10 cellular contexts compared by ENCODE assay signal in the genomic region with DNA sequence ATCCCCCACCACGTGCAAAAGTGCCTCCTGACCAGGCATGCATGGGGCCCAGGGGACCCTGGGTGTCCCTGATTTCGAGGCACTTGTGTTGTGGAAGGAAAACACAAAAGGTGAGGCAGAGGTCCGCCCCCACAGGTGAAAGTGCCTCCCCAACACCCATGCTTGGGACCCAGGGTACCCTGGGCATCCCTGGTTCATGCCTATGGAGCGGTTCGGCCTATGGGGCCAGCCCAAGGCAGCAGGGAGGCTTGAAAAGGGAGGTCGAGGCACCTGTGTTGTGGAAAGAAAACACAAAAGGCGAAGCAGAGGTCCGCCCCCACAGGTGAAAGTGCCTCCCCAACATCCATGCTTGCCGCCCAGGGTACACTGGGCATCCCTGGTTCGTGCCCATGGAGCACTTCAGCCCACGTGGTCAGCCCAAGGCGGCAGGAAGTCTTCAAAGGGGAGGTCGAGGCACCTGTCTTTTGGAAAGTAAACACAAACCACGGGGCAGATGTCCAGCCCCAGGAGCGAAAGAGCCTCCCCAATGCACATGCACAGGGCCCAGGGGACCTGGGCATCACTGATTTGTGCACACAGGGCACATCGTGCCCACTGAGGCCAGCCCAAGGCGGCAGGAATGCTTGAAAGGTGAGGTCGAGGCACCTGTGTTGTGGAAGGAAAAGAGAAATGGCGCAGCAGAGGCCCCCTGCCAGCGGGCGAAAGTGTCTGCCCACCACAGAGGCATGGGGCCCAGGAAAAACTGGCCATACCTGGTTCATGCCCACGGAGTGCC.
DNase-seq lines count a peak whose midpoint lies in the region; ATAC-seq and TF ChIP-seq lines count a peak whose summit lies in the region.
"Had no signal": no experiment of that assay in that cellular context is flagged by ENCODE, and none has a peak within 500 bp of the region (broad histone marks: within the 10 kb centered on the region; RNA-seq: fewer than 3 reads in every experiment).

No MANE protein-coding gene starts in this region.

- no peaks in the 10 kb centered on the region for H3K4me1 Mint-ChIP-seq in activated T-cell treated with anti-CD3 and anti-CD28 coated beads, Interleukin-2, amount 50 U/mL, for 72 hours (ENCODE audit: low read depth)
- H3K4me1 Mint-ChIP-seq in Calu3 (ENCODE audit: low read depth, unreplicated experiment), result no peaks in the 10 kb centered on the region

- intact Hi-C loops in adrenal gland (cut with DNase I), result no loop called here
- intact Hi-C loops in left lung (cut with DNase I), result no loop called here
- intact Hi-C loops in testis (cut with DNase I; ENCODE audit: low total_unique reads), result no loop called here
- intact Hi-C loops in Calu3 (cut with micrococcal nuclease; ENCODE audit: unreplicated experiment), result no loop called here

- no peak overlapping the region for H3K27ac Mint-ChIP-seq in activated T-cell treated with anti-CD3 and anti-CD28 coated beads, Interleukin-2, amount 50 U/mL, for 72 hours
- H3K27ac Mint-ChIP-seq in Calu3 (ENCODE audit: unreplicated experiment), result no peak overlapping the region

- no peaks in the 10 kb centered on the region for H3K4me1 ChIP-seq in adrenal gland (replicated peaks in 1 of 2)
- H3K4me1 ChIP-seq in left lung, result no peaks in the 10 kb centered on the region
- no peaks in the 10 kb centered on the region for H3K4me1 ChIP-seq in testis
- H3K4me1 ChIP-seq: esophagus squamous epithelium had no signal

- H3K36me3 Mint-ChIP-seq in activated T-cell treated with anti-CD3 and anti-CD28 coated beads, Interleukin-2, amount 50 U/mL, for 72 hours (ENCODE audit: insufficient read depth in 2 of 2), result peaks cover 2 to 23% of the 10 kb centered on the region in 2 donors
- no peaks in the 10 kb centered on the region for H3K36me3 Mint-ChIP-seq in Calu3 (ENCODE audit: insufficient read depth, unreplicated experiment)

- TF ChIP-seq POLR2A in adrenal gland (IDR thresholded peaks at IDR 0.05) (no peak), testis (IDR thresholded peaks at IDR 0.05) (no peak)

- TF ChIP-seq CTCF in adrenal gland (IDR thresholded peaks at IDR 0.05), result no peak
- TF ChIP-seq CTCF in left lung (IDR thresholded peaks at IDR 0.05), result no peak
- TF ChIP-seq CTCF in testis (IDR thresholded peaks at IDR 0.05), result no peak
- no peak for TF ChIP-seq CTCF in Calu3 (IDR thresholded peaks at IDR 0.05; ENCODE audit: unreplicated experiment)

- no peak overlapping the region for H3K4me3 Mint-ChIP-seq in activated T-cell treated with anti-CD3 and anti-CD28 coated beads, Interleukin-2, amount 50 U/mL, for 72 hours
- H3K4me3 Mint-ChIP-seq in Calu3 (ENCODE audit: low read depth, unreplicated experiment), result no peak overlapping the region

- peak; percentile 7 to 9 for DNase-seq in activated T-cell treated with anti-CD3 and anti-CD28 coated beads, Interleukin-2, amount 50 U/mL, for 48 hours
- DNase-seq in activated T-cell treated with anti-CD3 and anti-CD28 coated beads, Interleukin-2, amount 50 U/mL, for 72 hours, result no peak
- peak in 6 of 7 donors; percentile 3 to 38 (median 5) for DNase-seq in adrenal gland
- DNase-seq in left lung, result peak; percentile 20 to 56
- peak; percentile 5 for DNase-seq in testis
- no peak for DNase-seq in C1 segment of cervical spinal cord (lab: John Stamatoyannopoulos, UW)
- DNase-seq in Calu3, result no peak
- DNase-seq: esophagus squamous epithelium, NCI-H226 had no signal

- H3K9me3 ChIP-seq in adrenal gland (replicated peaks in 1 of 3) (no peaks in the 10 kb centered on the region), left lung (peaks cover 0 to 100% of the 10 kb centered on the region in 2 donors), testis (no peaks in the 10 kb centered on the region)

- no peak for ATAC-seq in activated T-cell treated with anti-CD3 and anti-CD28 coated beads, Interleukin-2, amount 50 U/mL, for 72 hours (replicated peaks in 1 of 2)
- ATAC-seq in left lung (no peak), HG03139 (IDR thresholded peaks at IDR 0.05; ENCODE audit: unreplicated experiment) (no peak)

- H3K27me3 ChIP-seq in adrenal gland, result no peaks in the 10 kb centered on the region
- no peaks in the 10 kb centered on the region for H3K27me3 ChIP-seq in left lung
- H3K27me3 ChIP-seq in testis, result no peaks in the 10 kb centered on the region
- H3K27me3 ChIP-seq: esophagus squamous epithelium had no signal

- H3K36me3 ChIP-seq in adrenal gland (replicated peaks in 1 of 2), result no peaks in the 10 kb centered on the region
- no peaks in the 10 kb centered on the region for H3K36me3 ChIP-seq in left lung
- H3K36me3 ChIP-seq in testis (ENCODE audit: low read depth, missing control alignments), result no peaks in the 10 kb centered on the region
- H3K36me3 ChIP-seq: esophagus squamous epithelium had no signal

- H3K4me3 ChIP-seq in adrenal gland (no peak overlapping the region), left lung (no peak overlapping the region), testis (no peak overlapping the region)
- H3K4me3 ChIP-seq: esophagus squamous epithelium had no signal

- H3K27me3 Mint-ChIP-seq in activated T-cell treated with anti-CD3 and anti-CD28 coated beads, Interleukin-2, amount 50 U/mL, for 72 hours (ENCODE audit: low read depth), result no peaks in the 10 kb centered on the region
- no peaks in the 10 kb centered on the region for H3K27me3 Mint-ChIP-seq in Calu3 (ENCODE audit: unreplicated experiment)

- 65 to 69% (median 67%) methylated on average over 20 to 22 of the region's 22 CpGs for WGBS in adrenal gland, 4 donors
- WGBS in testis, 2 donors, result 62% methylated on average over 13 to 22 of the region's 22 CpGs

- no TSS peak for BruUV-seq in Calu3 (replicated peaks; lab: Mats Ljungman, UMichigan)

- peaks cover 5 to 12% of the 10 kb centered on the region in 2 donors for H3K9me3 Mint-ChIP-seq in activated T-cell treated with anti-CD3 and anti-CD28 coated beads, Interleukin-2, amount 50 U/mL, for 72 hours
- H3K9me3 Mint-ChIP-seq in Calu3 (ENCODE audit: low read depth, unreplicated experiment), result peaks cover 15% of the 10 kb centered on the region

- CTCF ChIA-PET in Calu3 (lab: Charles Lee), result interaction anchor here (0.7 kb wide), 1 partner anchor 22 kb away, joined by 3 read pairs; no protein-coding TSS in a partner anchor

- H3K27ac ChIP-seq in adrenal gland, result no peak overlapping the region
- H3K27ac ChIP-seq in left lung, result no peak overlapping the region
- H3K27ac ChIP-seq in testis, result no peak overlapping the region
- H3K27ac ChIP-seq: esophagus squamous epithelium had no signal

Comparison
In these comparisons a context has a peak if more than half of its experiments do, and no peak if none do; other contexts are left out.
1. DNase-seq: peak in activated T-cell treated with anti-CD3 and anti-CD28 coated beads, Interleukin-2, amount 50 U/mL, for 48 hours (2 of 2), adrenal gland (6 of 7), left lung (2 of 2) and testis (single experiment); none in activated T-cell treated with anti-CD3 and anti-CD28 coated beads, Interleukin-2, amount 50 U/mL, for 72 hours (0 of 2), C1 segment of cervical spinal cord (0 of 14) and Calu3 (single experiment).